In the genomic region with DNA sequence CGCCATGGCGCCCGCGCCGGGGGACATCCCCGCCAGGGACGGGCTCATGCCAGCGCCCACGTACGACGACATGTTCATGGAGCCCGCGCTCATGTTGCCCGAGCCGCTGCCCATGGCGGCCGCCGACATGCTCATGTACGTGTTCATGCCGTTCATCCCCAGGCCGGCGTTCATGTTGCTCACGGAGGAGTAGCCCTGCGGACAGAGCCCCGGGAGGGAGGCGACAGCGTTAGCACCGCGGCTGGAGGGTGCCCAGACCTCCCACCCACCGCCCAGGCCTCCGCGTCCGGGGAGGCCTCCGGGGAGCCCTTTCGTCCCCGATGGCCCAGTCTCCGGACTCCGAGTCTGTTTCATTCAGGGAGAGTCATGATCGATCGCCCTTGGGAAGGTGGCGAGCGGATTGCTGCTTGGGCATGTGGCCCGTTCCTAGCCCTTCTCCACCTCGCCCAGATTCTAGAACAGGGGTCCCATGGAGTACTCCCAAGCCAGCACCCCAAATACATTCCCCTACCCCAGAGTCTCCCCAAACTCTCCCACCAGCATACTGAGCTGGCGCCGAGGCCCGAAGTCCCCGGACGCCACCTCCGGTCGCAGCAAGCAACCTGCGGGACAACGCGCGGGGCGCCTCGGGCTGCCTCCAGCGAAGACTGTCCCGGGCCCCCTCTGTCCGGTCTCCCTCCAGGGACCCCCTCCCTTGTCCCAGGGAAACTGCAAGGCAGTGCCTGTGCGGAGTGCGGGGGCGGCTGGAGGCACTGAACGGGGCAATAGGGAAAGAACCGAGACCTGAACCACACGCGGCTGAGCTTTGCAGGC, we compare ENCODE assay signal across 1 cellular context.
TF ChIP-seq lines count a peak whose summit lies in the region.

No MANE protein-coding gene starts in this region.

TF ChIP-seq in HepG2, 621 proteins besides CTCF, POLR2A, EP300 and RAD21 (continued from another document and continues in another):
- TF ChIP-seq ZNF407 (CRISPR knock-in tag; IDR thresholded peaks at IDR 0.05; ENCODE audit: not compliant biosample characterization) (peak; percentile 62), HNF4G (IDR thresholded peaks at IDR 0.05; ENCODE audit: borderline replicate concordance, low read depth, low read length) (no peak), HNF4G (CRISPR knock-in tag; IDR thresholded peaks at IDR 0.05; ENCODE audit: borderline replicate concordance, low read depth) (no peak), PPARG (CRISPR knock-in tag; conservative IDR thresholded peaks at IDR 0.05) (no peak), FOXO4 (CRISPR knock-in tag; conservative IDR thresholded peaks at IDR 0.05) (peak; percentile 95; the same call in 1 of the 2 replicates), ZNF850 (CRISPR knock-in tag; conservative IDR thresholded peaks at IDR 0.05) (no peak), POGK (CRISPR knock-in tag; conservative IDR thresholded peaks at IDR 0.05) (no peak), FLYWCH1 (CRISPR knock-in tag; IDR thresholded peaks at IDR 0.05) (no peak), CEBPB (IDR thresholded peaks at IDR 0.05; ENCODE audit: borderline replicate concordance, low read depth, low read length) (no peak), ZNF546 (CRISPR knock-in tag; conservative IDR thresholded peaks at IDR 0.05) (peak; percentile 65; the same call in 1 of the 2 replicates), ZNF503 (CRISPR knock-in tag; IDR thresholded peaks at IDR 0.05) (0 out of 2 replicates have a peak, but pooled peaks have one; percentile 46), ZNF777 (CRISPR knock-in tag; IDR thresholded peaks at IDR 0.05) (peak; percentile 39; the same call in 1 of the 2 replicates), TEAD2 (CRISPR knock-in tag; IDR thresholded peaks at IDR 0.05) (peak; percentile 54; the same call in 1 of the 2 replicates), CHD4 (IDR thresholded peaks at IDR 0.05; ENCODE audit: borderline replicate concordance, low read length) (no peak), ASH2L (IDR thresholded peaks at IDR 0.05; ENCODE audit: insufficient read length, low read depth, low read length) (peak; percentile 83), FOXK1 (CRISPR knock-in tag; IDR thresholded peaks at IDR 0.05; ENCODE audit: borderline replicate concordance, low read depth) (0 out of 2 replicates have a peak, but pooled peaks have one; percentile 9), ZNF362 (CRISPR knock-in tag; IDR thresholded peaks at IDR 0.05; ENCODE audit: borderline replicate concordance) (no peak; the same call in 1 of the 2 replicates), ZNF768 (CRISPR knock-in tag; IDR thresholded peaks at IDR 0.05) (peak; percentile 23; the same call in 1 of the 2 replicates), YY1 (IDR thresholded peaks at IDR 0.05; ENCODE audit: insufficient read depth, insufficient replicate concordance, low read depth, low read length) (peak; percentile 70), CCAR2 (optimal IDR thresholded peaks at IDR 0.05; ENCODE audit: low read depth, low read length) (no peak), JARID2 (CRISPR knock-in tag; IDR thresholded peaks at IDR 0.05; ENCODE audit: insufficient replicate concordance) (peak; percentile 64), ZNF609 (CRISPR knock-in tag; IDR thresholded peaks at IDR 0.05; ENCODE audit: borderline replicate concordance) (no peak), GZF1 (CRISPR knock-in tag; IDR thresholded peaks at IDR 0.05) (peak; percentile 71; the same call in 1 of the 2 replicates), DNMT1 (CRISPR knock-in tag; IDR thresholded peaks at IDR 0.05) (0 out of 2 replicates have a peak, but pooled peaks have one; percentile 61), GABPB1 (CRISPR knock-in tag; IDR thresholded peaks at IDR 0.05) (peak; percentile 53; the same call in 1 of the 2 replicates), KDM5B (CRISPR knock-in tag; IDR thresholded peaks at IDR 0.05; ENCODE audit: borderline replicate concordance) (peak; percentile 74), ZNF841 (CRISPR knock-in tag; IDR thresholded peaks at IDR 0.05; ENCODE audit: borderline replicate concordance) (no peak), RARG (CRISPR knock-in tag; IDR thresholded peaks at IDR 0.05; ENCODE audit: low read depth) (no peak), ZNF660 (CRISPR knock-in tag; IDR thresholded peaks at IDR 0.05; ENCODE audit: borderline replicate concordance, low read depth) (no peak)
